ENCODE assay signal across 1 cellular context in the genomic region with DNA sequence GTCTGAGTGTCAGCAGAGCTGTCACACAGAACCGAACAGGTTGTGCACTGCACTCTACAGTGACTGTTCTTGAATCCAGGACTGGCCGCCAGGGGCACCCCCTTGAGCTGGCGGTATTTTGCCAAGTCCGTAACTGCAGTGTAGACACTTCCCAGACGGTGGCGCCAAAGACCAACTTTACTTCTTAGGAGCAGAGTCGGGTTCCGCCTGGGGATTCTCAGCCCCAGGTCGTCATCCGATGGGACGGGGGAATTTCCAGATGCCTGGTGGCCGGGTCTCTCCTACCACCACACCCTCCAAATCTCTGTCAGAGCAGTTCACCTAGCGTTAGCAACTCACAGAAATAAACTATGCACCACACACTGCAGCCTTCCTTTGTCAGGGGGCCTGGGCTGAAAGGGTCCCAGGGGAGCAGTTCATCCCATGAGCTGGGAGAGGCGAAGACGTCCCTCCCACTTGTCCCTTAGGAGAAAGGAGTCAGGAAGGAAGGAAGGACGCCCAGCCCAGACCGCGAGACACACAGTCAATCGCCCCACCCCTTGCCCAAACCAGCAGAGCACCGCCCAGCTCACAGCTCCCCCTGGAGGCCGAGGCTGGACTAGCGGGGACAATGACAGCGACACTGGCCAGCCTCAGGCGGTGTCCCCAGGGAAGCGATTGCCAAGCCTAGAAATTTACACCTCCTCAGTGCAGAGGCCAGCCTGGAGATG.
A peak's percentile ranks its signal among the peaks of the same experiment; 100 is the strongest.
TF ChIP-seq lines count a peak whose summit lies in the region.

No MANE protein-coding gene starts in this region.

TF ChIP-seq in HepG2, 621 proteins besides CTCF, POLR2A, EP300 and RAD21 (continued from another document and continues in another):
- TF ChIP-seq, protein P1, sequence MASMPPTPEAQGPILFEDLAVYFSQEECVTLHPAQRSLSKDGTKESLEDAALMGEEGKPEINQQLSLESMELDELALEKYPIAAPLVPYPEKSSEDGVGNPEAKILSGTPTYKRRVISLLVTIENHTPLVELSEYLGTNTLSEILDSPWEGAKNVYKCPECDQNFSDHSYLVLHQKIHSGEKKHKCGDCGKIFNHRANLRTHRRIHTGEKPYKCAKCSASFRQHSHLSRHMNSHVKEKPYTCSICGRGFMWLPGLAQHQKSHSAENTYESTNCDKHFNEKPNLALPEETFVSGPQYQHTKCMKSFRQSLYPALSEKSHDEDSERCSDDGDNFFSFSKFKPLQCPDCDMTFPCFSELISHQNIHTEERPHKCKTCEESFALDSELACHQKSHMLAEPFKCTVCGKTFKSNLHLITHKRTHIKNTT (CRISPR knock-in tag; IDR thresholded peaks at IDR 0.05): no peak
- no peak for TF ChIP-seq ZNF333 (CRISPR knock-in tag; IDR thresholded peaks at IDR 0.05; ENCODE audit: borderline replicate concordance)
- peak; percentile 82 for TF ChIP-seq PHF21A (CRISPR knock-in tag; IDR thresholded peaks at IDR 0.05)
- TF ChIP-seq PHF5A (CRISPR knock-in tag; IDR thresholded peaks at IDR 0.05; ENCODE audit: low read depth, unreplicated experiment): peak; percentile 10
- 0 out of 2 replicates have a peak, but pooled peaks have one; percentile 17 for TF ChIP-seq KLF9 (CRISPR knock-in tag; IDR thresholded peaks at IDR 0.05; ENCODE audit: low read depth)
- peak; percentile 20 for TF ChIP-seq JARID2 (CRISPR knock-in tag; IDR thresholded peaks at IDR 0.05; ENCODE audit: insufficient replicate concordance)
- TF ChIP-seq MED1 (CRISPR knock-in tag; IDR thresholded peaks at IDR 0.05): peak; percentile 64
- TF ChIP-seq DDIT3 (CRISPR knock-in tag; IDR thresholded peaks at IDR 0.05): no peak
- no peak for TF ChIP-seq CERS6 (CRISPR knock-in tag; IDR thresholded peaks at IDR 0.05)
- TF ChIP-seq MAFF (IDR thresholded peaks at IDR 0.05; ENCODE audit: low read depth, low read length): peak; percentile 55; the same call in 1 of the 2 replicates
- TF ChIP-seq SIX1 (CRISPR knock-in tag; IDR thresholded peaks at IDR 0.05; ENCODE audit: borderline replicate concordance): peak; percentile 28; the same call in 1 of the 2 replicates
- TF ChIP-seq, protein P2, sequence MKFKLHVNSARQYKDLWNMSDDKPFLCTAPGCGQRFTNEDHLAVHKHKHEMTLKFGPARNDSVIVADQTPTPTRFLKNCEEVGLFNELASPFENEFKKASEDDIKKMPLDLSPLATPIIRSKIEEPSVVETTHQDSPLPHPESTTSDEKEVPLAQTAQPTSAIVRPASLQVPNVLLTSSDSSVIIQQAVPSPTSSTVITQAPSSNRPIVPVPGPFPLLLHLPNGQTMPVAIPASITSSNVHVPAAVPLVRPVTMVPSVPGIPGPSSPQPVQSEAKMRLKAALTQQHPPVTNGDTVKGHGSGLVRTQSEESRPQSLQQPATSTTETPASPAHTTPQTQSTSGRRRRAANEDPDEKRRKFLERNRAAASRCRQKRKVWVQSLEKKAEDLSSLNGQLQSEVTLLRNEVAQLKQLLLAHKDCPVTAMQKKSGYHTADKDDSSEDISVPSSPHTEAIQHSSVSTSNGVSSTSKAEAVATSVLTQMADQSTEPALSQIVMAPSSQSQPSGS (CRISPR knock-in tag; IDR thresholded peaks at IDR 0.05): peak; percentile 42; the same call in 1 of the 2 replicates
- TF ChIP-seq MYPOP (CRISPR knock-in tag; IDR thresholded peaks at IDR 0.05): peak; percentile 88; the same call in 1 of the 2 replicates
- TF ChIP-seq ZNF547 (CRISPR knock-in tag; IDR thresholded peaks at IDR 0.05): no peak
- peak; percentile 56; the same call in 1 of the 2 replicates for TF ChIP-seq ZNF709 (CRISPR knock-in tag; IDR thresholded peaks at IDR 0.05)
- TF ChIP-seq SCMH1 (CRISPR knock-in tag; IDR thresholded peaks at IDR 0.05; ENCODE audit: borderline replicate concordance): no peak
- TF ChIP-seq TBX2 (CRISPR knock-in tag; IDR thresholded peaks at IDR 0.05; ENCODE audit: borderline replicate concordance): peak; percentile 62
- no peak for TF ChIP-seq GZF1 (CRISPR knock-in tag; IDR thresholded peaks at IDR 0.05)
- TF ChIP-seq, protein P3, sequence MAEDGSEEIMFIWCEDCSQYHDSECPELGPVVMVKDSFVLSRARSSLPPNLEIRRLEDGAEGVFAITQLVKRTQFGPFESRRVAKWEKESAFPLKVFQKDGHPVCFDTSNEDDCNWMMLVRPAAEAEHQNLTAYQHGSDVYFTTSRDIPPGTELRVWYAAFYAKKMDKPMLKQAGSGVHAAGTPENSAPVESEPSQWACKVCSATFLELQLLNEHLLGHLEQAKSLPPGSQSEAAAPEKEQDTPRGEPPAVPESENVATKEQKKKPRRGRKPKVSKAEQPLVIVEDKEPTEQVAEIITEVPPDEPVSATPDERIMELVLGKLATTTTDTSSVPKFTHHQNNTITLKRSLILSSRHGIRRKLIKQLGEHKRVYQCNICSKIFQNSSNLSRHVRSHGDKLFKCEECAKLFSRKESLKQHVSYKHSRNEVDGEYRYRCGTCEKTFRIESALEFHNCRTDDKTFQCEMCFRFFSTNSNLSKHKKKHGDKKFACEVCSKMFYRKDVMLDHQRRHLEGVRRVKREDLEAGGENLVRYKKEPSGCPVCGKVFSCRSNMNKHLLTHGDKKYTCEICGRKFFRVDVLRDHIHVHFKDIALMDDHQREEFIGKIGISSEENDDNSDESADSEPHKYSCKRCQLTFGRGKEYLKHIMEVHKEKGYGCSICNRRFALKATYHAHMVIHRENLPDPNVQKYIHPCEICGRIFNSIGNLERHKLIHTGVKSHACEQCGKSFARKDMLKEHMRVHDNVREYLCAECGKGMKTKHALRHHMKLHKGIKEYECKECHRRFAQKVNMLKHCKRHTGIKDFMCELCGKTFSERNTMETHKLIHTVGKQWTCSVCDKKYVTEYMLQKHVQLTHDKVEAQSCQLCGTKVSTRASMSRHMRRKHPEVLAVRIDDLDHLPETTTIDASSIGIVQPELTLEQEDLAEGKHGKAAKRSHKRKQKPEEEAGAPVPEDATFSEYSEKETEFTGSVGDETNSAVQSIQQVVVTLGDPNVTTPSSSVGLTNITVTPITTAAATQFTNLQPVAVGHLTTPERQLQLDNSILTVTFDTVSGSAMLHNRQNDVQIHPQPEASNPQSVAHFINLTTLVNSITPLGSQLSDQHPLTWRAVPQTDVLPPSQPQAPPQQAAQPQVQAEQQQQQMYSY (CRISPR knock-in tag; IDR thresholded peaks at IDR 0.05): no peak
- TF ChIP-seq DNMT3B (CRISPR knock-in tag; conservative IDR thresholded peaks at IDR 0.05): no peak
- peak; percentile 82 for TF ChIP-seq ASH2L (IDR thresholded peaks at IDR 0.05; ENCODE audit: insufficient read length, low read depth, low read length)
- TF ChIP-seq, protein P4, sequence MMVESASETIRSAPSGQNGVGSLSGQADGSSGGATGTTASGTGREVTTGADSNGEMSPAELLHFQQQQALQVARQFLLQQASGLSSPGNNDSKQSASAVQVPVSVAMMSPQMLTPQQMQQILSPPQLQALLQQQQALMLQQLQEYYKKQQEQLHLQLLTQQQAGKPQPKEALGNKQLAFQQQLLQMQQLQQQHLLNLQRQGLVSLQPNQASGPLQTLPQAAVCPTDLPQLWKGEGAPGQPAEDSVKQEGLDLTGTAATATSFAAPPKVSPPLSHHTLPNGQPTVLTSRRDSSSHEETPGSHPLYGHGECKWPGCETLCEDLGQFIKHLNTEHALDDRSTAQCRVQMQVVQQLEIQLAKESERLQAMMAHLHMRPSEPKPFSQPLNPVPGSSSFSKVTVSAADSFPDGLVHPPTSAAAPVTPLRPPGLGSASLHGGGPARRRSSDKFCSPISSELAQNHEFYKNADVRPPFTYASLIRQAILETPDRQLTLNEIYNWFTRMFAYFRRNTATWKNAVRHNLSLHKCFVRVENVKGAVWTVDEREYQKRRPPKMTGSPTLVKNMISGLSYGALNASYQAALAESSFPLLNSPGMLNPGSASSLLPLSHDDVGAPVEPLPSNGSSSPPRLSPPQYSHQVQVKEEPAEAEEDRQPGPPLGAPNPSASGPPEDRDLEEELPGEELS (CRISPR knock-in tag; IDR thresholded peaks at IDR 0.05): peak; percentile 71; the same call in 1 of the 2 replicates
- peak; percentile 19 for TF ChIP-seq ZNF883 (CRISPR knock-in tag; IDR thresholded peaks at IDR 0.05; ENCODE audit: not compliant biosample characterization)
- peak; percentile 87; the same call in 1 of the 2 replicates for TF ChIP-seq ZNF704 (CRISPR knock-in tag; IDR thresholded peaks at IDR 0.05; ENCODE audit: borderline replicate concordance)
- TF ChIP-seq, protein P5, sequence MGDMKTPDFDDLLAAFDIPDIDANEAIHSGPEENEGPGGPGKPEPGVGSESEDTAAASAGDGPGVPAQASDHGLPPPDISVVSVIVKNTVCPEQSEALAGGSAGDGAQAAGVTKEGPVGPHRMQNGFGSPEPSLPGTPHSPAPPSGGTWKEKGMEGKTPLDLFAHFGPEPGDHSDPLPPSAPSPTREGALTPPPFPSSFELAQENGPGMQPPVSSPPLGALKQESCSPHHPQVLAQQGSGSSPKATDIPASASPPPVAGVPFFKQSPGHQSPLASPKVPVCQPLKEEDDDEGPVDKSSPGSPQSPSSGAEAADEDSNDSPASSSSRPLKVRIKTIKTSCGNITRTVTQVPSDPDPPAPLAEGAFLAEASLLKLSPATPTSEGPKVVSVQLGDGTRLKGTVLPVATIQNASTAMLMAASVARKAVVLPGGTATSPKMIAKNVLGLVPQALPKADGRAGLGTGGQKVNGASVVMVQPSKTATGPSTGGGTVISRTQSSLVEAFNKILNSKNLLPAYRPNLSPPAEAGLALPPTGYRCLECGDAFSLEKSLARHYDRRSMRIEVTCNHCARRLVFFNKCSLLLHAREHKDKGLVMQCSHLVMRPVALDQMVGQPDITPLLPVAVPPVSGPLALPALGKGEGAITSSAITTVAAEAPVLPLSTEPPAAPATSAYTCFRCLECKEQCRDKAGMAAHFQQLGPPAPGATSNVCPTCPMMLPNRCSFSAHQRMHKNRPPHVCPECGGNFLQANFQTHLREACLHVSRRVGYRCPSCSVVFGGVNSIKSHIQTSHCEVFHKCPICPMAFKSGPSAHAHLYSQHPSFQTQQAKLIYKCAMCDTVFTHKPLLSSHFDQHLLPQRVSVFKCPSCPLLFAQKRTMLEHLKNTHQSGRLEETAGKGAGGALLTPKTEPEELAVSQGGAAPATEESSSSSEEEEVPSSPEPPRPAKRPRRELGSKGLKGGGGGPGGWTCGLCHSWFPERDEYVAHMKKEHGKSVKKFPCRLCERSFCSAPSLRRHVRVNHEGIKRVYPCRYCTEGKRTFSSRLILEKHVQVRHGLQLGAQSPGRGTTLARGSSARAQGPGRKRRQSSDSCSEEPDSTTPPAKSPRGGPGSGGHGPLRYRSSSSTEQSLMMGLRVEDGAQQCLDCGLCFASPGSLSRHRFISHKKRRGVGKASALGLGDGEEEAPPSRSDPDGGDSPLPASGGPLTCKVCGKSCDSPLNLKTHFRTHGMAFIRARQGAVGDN (CRISPR knock-in tag; IDR thresholded peaks at IDR 0.05): peak; percentile 79
- peak; percentile 67 for TF ChIP-seq ELF3 (CRISPR knock-in tag; IDR thresholded peaks at IDR 0.05)
- no peak for TF ChIP-seq ZFAT (CRISPR knock-in tag; conservative IDR thresholded peaks at IDR 0.05)
- TF ChIP-seq CBFB (CRISPR knock-in tag; IDR thresholded peaks at IDR 0.05): peak; percentile 26; the same call in 1 of the 2 replicates
- no peak for TF ChIP-seq ZNF530 (CRISPR knock-in tag; IDR thresholded peaks at IDR 0.05; ENCODE audit: low read depth)
- TF ChIP-seq HNRNPLL (IDR thresholded peaks at IDR 0.05; ENCODE audit: low read depth, low read length, poor library complexity, severe bottlenecking): peak; percentile 24
- peak; percentile 78; the same call in 1 of the 2 replicates for TF ChIP-seq DMAP1 (CRISPR knock-in tag; IDR thresholded peaks at IDR 0.05)
- peak; percentile 50 for TF ChIP-seq ZNF143 (CRISPR knock-in tag; IDR thresholded peaks at IDR 0.05)
- TF ChIP-seq KDM3A (CRISPR knock-in tag; IDR thresholded peaks at IDR 0.05; ENCODE audit: low read depth): peak; percentile 94
- no peak for TF ChIP-seq BHLHE40 (IDR thresholded peaks at IDR 0.05; ENCODE audit: low read length)
